ENCODE assay signal across 25 cellular contexts in the genomic region with DNA sequence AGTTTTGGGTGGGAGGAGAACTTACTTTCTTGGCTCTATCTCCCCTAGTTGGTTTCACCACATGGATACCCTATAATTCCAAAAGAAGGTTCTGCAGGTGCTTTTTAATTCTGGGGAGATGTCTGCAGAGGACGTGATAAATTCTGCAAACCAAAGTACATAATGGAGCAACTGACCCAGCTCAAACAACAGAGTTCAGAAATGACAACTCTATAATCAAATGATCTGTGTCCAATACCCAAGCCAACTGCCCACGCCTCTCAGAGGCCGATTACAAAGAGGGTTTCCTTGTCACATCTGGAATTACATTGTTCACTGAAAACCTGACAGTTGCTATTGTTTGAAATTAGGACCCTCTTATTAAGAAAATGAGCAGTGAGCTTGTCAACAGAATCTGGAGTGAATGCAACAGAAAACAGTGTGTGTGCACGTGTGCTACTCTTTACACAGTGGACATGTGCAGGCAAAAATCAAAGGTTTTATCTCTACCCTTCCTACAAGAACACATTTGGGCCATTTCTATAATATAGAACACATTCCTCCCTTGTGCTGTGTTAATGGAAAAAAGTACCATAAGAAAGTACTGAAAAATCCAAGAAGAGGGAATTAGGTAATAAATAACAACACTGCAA.
"Had no signal": no experiment of that assay in that cellular context is flagged by ENCODE, and none has a peak within 500 bp of the region (broad histone marks: within the 10 kb centered on the region; RNA-seq: fewer than 3 reads in every experiment).

No MANE protein-coding gene starts in this region.

- H3K4me3 ChIP-seq: coronary artery, dorsolateral prefrontal cortex, esophagus muscularis mucosa, gastroesophageal sphincter, heart left ventricle, hepatocyte, left lung, lower lobe of right lung, mucosa of descending colon had no signal

- DNase-seq: dermis blood vessel endothelial cell; dorsolateral prefrontal cortex; effector CD4-positive, alpha-beta T cell; effector memory CD4-positive, alpha-beta T cell; foreskin keratinocyte; heart left ventricle; immature natural killer cell; islet precursor cell; kidney; kidney glomerular epithelial cell; left colon; left lung; left ventricle myocardium superior; lower lobe of right lung; mesenchymal stem cell; mucosa of descending colon; naive B cell had no signal

- H3K27ac Mint-ChIP-seq: immature natural killer cell, mesothelial cell of epicardium, naive B cell had no signal

- H3K79me2 ChIP-seq: hepatocyte had no signal

- H3K27me3 ChIP-seq: dorsolateral prefrontal cortex, esophagus muscularis mucosa, foreskin keratinocyte, gastroesophageal sphincter, heart left ventricle, hepatocyte, left lung had no signal

- ATAC-seq: foreskin keratinocyte, gastroesophageal sphincter, heart left ventricle, left colon, left lung, left ventricle myocardium superior, lower lobe of right lung, mucosa of descending colon had no signal

- H3K36me3 Mint-ChIP-seq: immature natural killer cell, naive B cell had no signal

- H3K4me1 Mint-ChIP-seq: immature natural killer cell, naive B cell had no signal

- H3K9me3 Mint-ChIP-seq: mesothelial cell of epicardium had no signal

- H3K36me3 ChIP-seq: esophagus muscularis mucosa, left lung, lower lobe of right lung had no signal

- H3K9me3 ChIP-seq: esophagus muscularis mucosa, gastroesophageal sphincter, heart left ventricle, left lung, lower lobe of right lung, mucosa of descending colon had no signal

- H3K4me3 Mint-ChIP-seq: immature natural killer cell, mesothelial cell of epicardium, naive B cell had no signal

- H3K27ac ChIP-seq: coronary artery, dorsolateral prefrontal cortex, esophagus muscularis mucosa, foreskin keratinocyte, gastroesophageal sphincter, heart left ventricle, hepatocyte, left lung, lower lobe of right lung had no signal

- H2AFZ ChIP-seq: hepatocyte had no signal

- H3K4me1 ChIP-seq: esophagus muscularis mucosa, foreskin keratinocyte, gastroesophageal sphincter, left lung, lower lobe of right lung had no signal

- H3K27me3 Mint-ChIP-seq: naive B cell had no signal

- FAIRE-seq: colon, endothelial cell of umbilical vein, frontal cortex, kidney had no signal

- H3K4me2 ChIP-seq: hepatocyte had no signal
